Comparison of ENCODE assay signal across 1 cellular context in the genomic region with DNA sequence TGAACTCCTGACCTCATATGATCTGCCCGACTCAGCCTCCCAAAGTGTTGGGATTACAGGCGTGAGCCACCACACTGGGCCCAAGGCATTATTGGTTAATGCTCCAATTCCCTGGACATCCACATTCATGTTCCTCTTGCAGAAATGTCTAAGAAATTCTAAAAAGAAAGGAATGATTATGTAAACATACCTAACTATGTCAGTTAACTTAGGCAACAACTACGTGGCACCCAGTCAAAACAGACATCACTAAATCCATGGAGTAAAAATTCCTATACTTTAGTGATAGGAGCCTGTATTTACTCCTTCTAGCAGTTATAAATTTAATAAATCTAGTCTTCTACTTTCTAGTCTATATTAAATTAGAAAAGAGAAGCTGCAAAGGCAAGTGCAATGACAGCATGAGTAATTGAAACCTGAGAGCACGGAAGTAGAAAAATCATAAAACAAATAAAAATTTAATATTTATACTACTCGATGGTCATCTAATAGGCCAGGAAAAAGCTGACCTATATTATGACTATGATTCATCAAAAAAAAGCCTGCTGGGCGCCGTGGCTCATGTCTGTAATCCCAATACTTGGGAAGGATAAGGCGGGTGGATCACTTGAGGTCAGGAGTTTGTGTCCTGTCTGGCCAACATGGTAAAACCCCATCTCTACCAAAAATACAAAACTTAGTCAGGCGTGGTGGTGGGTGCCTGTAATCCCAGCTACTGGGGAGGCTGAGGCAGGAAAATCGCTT.
TF ChIP-seq lines count a peak whose summit lies in the region.

No MANE protein-coding gene starts in this region.

TF ChIP-seq in HepG2, 621 proteins besides CTCF, POLR2A, EP300 and RAD21:
- TF ChIP-seq ZNF138 (CRISPR knock-in tag; IDR thresholded peaks at IDR 0.05; ENCODE audit: low read depth) (no peak), RFX5 (IDR thresholded peaks at IDR 0.05; ENCODE audit: low read depth, low read length) (no peak), ZNF496 (CRISPR knock-in tag; IDR thresholded peaks at IDR 0.05; ENCODE audit: insufficient replicate concordance) (no peak), ZFP36 (IDR thresholded peaks at IDR 0.05; ENCODE audit: borderline replicate concordance, low read depth, low read length, partially characterized antibody) (no peak), ZNF451 (CRISPR knock-in tag; IDR thresholded peaks at IDR 0.05) (no peak), HNRNPL (IDR thresholded peaks at IDR 0.05; ENCODE audit: low read depth, low read length) (no peak), ZNF12 (CRISPR knock-in tag; IDR thresholded peaks at IDR 0.05) (no peak), MYNN (CRISPR knock-in tag; IDR thresholded peaks at IDR 0.05; ENCODE audit: low read depth) (no peak), ZNF232 (CRISPR knock-in tag; IDR thresholded peaks at IDR 0.05; ENCODE audit: borderline replicate concordance) (no peak), SATB2 (CRISPR knock-in tag; IDR thresholded peaks at IDR 0.05) (no peak), ZNF713 (CRISPR knock-in tag; IDR thresholded peaks at IDR 0.05) (no peak), ZNF432 (CRISPR knock-in tag; IDR thresholded peaks at IDR 0.05; ENCODE audit: borderline replicate concordance) (no peak), HMG20A (CRISPR knock-in tag; IDR thresholded peaks at IDR 0.05; ENCODE audit: borderline replicate concordance) (no peak)
- TF ChIP-seq, protein P1, sequence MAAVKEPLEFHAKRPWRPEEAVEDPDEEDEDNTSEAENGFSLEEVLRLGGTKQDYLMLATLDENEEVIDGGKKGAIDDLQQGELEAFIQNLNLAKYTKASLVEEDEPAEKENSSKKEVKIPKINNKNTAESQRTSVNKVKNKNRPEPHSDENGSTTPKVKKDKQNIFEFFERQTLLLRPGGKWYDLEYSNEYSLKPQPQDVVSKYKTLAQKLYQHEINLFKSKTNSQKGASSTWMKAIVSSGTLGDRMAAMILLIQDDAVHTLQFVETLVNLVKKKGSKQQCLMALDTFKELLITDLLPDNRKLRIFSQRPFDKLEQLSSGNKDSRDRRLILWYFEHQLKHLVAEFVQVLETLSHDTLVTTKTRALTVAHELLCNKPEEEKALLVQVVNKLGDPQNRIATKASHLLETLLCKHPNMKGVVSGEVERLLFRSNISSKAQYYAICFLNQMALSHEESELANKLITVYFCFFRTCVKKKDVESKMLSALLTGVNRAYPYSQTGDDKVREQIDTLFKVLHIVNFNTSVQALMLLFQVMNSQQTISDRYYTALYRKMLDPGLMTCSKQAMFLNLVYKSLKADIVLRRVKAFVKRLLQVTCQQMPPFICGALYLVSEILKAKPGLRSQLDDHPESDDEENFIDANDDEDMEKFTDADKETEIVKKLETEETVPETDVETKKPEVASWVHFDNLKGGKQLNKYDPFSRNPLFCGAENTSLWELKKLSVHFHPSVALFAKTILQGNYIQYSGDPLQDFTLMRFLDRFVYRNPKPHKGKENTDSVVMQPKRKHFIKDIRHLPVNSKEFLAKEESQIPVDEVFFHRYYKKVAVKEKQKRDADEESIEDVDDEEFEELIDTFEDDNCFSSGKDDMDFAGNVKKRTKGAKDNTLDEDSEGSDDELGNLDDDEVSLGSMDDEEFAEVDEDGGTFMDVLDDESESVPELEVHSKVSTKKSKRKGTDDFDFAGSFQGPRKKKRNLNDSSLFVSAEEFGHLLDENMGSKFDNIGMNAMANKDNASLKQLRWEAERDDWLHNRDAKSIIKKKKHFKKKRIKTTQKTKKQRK (IDR thresholded peaks at IDR 0.05; ENCODE audit: low read length): no peak
- TF ChIP-seq, protein P2, sequence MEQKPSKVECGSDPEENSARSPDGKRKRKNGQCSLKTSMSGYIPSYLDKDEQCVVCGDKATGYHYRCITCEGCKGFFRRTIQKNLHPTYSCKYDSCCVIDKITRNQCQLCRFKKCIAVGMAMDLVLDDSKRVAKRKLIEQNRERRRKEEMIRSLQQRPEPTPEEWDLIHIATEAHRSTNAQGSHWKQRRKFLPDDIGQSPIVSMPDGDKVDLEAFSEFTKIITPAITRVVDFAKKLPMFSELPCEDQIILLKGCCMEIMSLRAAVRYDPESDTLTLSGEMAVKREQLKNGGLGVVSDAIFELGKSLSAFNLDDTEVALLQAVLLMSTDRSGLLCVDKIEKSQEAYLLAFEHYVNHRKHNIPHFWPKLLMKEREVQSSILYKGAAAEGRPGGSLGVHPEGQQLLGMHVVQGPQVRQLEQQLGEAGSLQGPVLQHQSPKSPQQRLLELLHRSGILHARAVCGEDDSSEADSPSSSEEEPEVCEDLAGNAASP (CRISPR knock-in tag; IDR thresholded peaks at IDR 0.05; ENCODE audit: borderline replicate concordance): no peak
